Comparison of ENCODE assay signal across 9 cellular contexts in the genomic region with DNA sequence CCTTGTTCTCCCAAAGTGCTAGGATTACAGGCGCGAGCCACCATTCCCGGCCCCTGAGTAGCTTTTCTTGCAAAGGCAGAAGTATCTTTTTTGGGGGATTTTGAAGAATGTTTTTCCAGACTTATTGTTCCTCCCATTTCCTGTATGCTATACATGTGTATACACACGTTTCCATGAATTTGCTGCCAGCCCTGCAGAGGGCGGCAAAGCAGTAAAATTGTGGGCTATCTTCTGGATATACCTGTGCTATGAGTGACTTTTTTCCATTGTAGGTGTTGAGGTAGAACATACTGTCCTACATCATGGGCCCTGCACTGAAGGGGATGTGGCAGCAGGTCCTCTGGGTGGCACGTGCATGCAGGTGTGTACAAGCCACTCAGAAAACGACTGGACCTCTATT. TPM values are rescaled to one million over a fixed set of nuclear protein-coding genes. Genes with fewer than 3 reads are reported as not detected.
A peak's percentile ranks its signal among the peaks of the same experiment; 100 is the strongest.
DNase-seq lines count a peak whose midpoint lies in the region; ATAC-seq, FAIRE-seq and TF ChIP-seq lines count a peak whose summit lies in the region.
"Had no signal": no experiment of that assay in that cellular context is flagged by ENCODE, and none has a peak within 500 bp of the region (broad histone marks: within the 10 kb centered on the region; RNA-seq: fewer than 3 reads in every experiment).

No MANE protein-coding gene starts in this region.

- TF ChIP-seq CTCF in AG04449 (IDR thresholded peaks at IDR 0.05; ENCODE audit: insufficient read depth, low read length, missing control alignments) = peak; percentile 8
- no peak for TF ChIP-seq CTCF in uterus (IDR thresholded peaks at IDR 0.05)
- TF ChIP-seq CTCF in gastrocnemius medialis (IDR thresholded peaks at IDR 0.05 in 4 of 5, conservative IDR thresholded peaks at IDR 0.05 in 1 of 5) = no peak
- TF ChIP-seq CTCF in dorsolateral prefrontal cortex (IDR thresholded peaks at IDR 0.05 in 54 of 56, conservative IDR thresholded peaks at IDR 0.05 in 2 of 56; ENCODE audit: low read depth in 1 of 56, partially characterized antibody in 56 of 56) = peak in 2 of 56 donors; percentile 13

- TF ChIP-seq POLR2A in GM12891 (IDR thresholded peaks at IDR 0.05; ENCODE audit: low read depth, low read length) (no peak), uterus (IDR thresholded peaks at IDR 0.05) (no peak), gastrocnemius medialis (IDR thresholded peaks at IDR 0.05) (no peak)

- FAIRE-seq in GM12891 (lab: Jason Lieb, UNC) = peak; percentile 38

- H3K27ac ChIP-seq in uterus (no peak overlapping the region), gastrocnemius medialis (no peak overlapping the region), dorsolateral prefrontal cortex (no peak overlapping the region)

- H3K4me1 ChIP-seq in uterus (no peaks in the 10 kb centered on the region), gastrocnemius medialis (peaks cover 0 to 6% of the 10 kb centered on the region in 2 donors)

- H3K36me3 ChIP-seq in uterus = no peaks in the 10 kb centered on the region
- peaks cover 0 to 81% of the 10 kb centered on the region in 2 donors for H3K36me3 ChIP-seq in gastrocnemius medialis

- in situ Hi-C loops in gastrocnemius medialis (cut with MboI; ENCODE audit: low sequenced_read_pairs in 4 of 4) = loop anchor here in 2 of 4 donors (10.0 to 25.0 kb wide), 2 partner anchors 67 to 415 kb away; partner anchors contain the start of gene LCORL (in 2 of the 2)

- H3K9me3 ChIP-seq in uterus = no peaks in the 10 kb centered on the region
- H3K9me3 ChIP-seq in gastrocnemius medialis = no peaks in the 10 kb centered on the region

- no peak for ATAC-seq in gastrocnemius medialis
- no peak for ATAC-seq in HG03469 (IDR thresholded peaks at IDR 0.05; ENCODE audit: unreplicated experiment)

- CTCF ChIA-PET in AG04449 (lab: Yijun Ruan, JAX) = interaction anchor here (0.7 to 3.1 kb wide), 6 partner anchors 12 to 219 kb away, joined by 3 to 11 read pairs (median 4); no protein-coding TSS in a partner anchor

- DNase-seq in AG04449 (ENCODE audit: low read depth, low spot score) = no peak
- DNase-seq in GM12891 (ENCODE audit: insufficient read length, low spot score) = no peak
- peak; percentile 9 for DNase-seq in RPMI7951 (ENCODE audit: low read depth)
- peak; percentile 15 for DNase-seq in glomerular visceral epithelial cell (ENCODE audit: extremely low spot score)
- DNase-seq in uterus = no peak
- no peak for DNase-seq in gastrocnemius medialis
- no peak for DNase-seq in dorsolateral prefrontal cortex
- DNase-seq: activated naive CD4-positive, alpha-beta T cell had no signal

- H3K4me3 ChIP-seq in AG04449 (ENCODE audit: low read depth, low read length) (no peak overlapping the region), uterus (no peak overlapping the region), gastrocnemius medialis (no peak overlapping the region), dorsolateral prefrontal cortex (no peak overlapping the region)

- H3K27me3 ChIP-seq in uterus (no peaks in the 10 kb centered on the region), gastrocnemius medialis (no peaks in the 10 kb centered on the region), dorsolateral prefrontal cortex (no peaks in the 10 kb centered on the region)

- POLR2A ChIA-PET in AG04449 (lab: Yijun Ruan, JAX) = no interaction called here

- intact Hi-C loops in uterus (cut with DNase I; ENCODE audit: low total_unique reads) (no loop called here), gastrocnemius medialis (cut with DNase I; ENCODE audit: low total_unique reads) (no loop called here), dorsolateral prefrontal cortex (cut with DNase I) (no loop called here)

TF ChIP-seq in GM12891, 5 proteins besides CTCF, POLR2A, EP300 and RAD21:
- no peak for TF ChIP-seq TAF1 (IDR thresholded peaks at IDR 0.05; ENCODE audit: low read depth, low read length)
- TF ChIP-seq SPI1 (IDR thresholded peaks at IDR 0.05; ENCODE audit: low read depth, low read length) = no peak
- no peak for TF ChIP-seq POU2F2 (IDR thresholded peaks at IDR 0.05; ENCODE audit: low read depth, low read length)

RNA-seq across cellular contexts. Expression of gene MED28, which starts 16.9 kb away (rescaled TPM):
- polyA plus RNA-seq in GM12891 (2012; ENCODE audit: low read depth, missing spikeins) = 49.0 TPM
- total RNA-seq in RPMI7951 (2014; rRNA removed; shearing (Covaris generic)) = 4.3 and 6.9 TPM in 2 replicates
- total RNA-seq in uterus (10 to 100 TPM; 22.0 to 64.9 (median 28.7) TPM), gastrocnemius medialis (10 to 100 TPM in 3 of 4 donors, 1 to 10 TPM in 1; 4.5 to 20.0 (median 17.5) TPM), dorsolateral prefrontal cortex (10 to 100 TPM; 42.6 to 89.2 (median 58.0) TPM)

RNA-seq across cellular contexts. Expression of gene LAP3, which starts 20.5 kb away (rescaled TPM):
- polyA plus RNA-seq in GM12891 (2012; ENCODE audit: low read depth, missing spikeins) = 145 TPM
- total RNA-seq in RPMI7951 (2014; rRNA removed; shearing (Covaris generic)) = 102 and 115 TPM in 2 replicates
- total RNA-seq in uterus (10 to 100 TPM; 10.9 to 87.1 (median 50.8) TPM), gastrocnemius medialis (10 to 100 TPM; 63.7 to 85.2 (median 76.5) TPM), dorsolateral prefrontal cortex (100 to 1,000 TPM in 1 of 120 experiments, 10 to 100 TPM in 119; 29.7 to 116 (median 52.0) TPM)

Comparison
In these comparisons a context has a peak if more than half of its experiments do, and no peak if none do; other contexts are left out.
1. DNase-seq: peak in RPMI7951 (single experiment) and glomerular visceral epithelial cell (single experiment); none in AG04449 (single experiment), GM12891 (single experiment), uterus (0 of 2), gastrocnemius medialis (0 of 2) and dorsolateral prefrontal cortex (0 of 10).